ENCODE assay signal across 13 cellular contexts in the genomic region with DNA sequence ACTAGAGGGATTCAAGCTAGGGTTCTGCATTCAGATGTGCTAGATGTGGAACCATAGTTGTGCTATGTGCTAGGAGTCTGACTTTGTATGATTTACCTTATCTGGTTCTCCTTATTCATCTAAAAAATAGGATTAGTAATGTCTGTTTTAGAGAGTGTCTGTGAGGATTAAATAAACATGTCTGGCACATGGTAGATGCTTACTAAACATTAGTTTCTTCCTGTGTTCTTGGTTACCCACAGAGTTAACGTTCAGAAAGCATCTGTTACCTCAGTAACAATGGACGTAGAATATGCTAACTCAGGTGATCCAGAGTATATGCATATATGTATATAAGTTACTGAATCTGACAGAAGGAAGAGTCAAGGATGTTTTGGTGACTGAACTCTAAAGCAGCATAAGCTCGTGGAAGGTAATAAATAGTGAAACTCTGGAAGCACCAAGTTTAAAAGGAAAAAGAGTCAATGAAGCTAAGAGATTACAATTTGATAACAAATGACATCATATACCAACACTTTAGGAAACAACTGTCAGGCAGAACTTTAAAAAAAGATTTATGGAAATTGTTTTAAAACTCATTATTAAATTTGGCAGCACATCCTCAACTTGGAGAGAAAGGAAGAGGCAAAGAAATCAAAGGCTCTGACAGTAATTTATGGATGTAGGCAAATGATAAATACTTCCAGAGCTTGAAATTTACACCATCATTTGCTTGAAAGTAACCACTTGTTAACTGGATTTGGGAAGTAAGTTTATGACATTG.
DNase-seq lines count a peak whose midpoint lies in the region; ATAC-seq and TF ChIP-seq lines count a peak whose summit lies in the region.
"Had no signal": no experiment of that assay in that cellular context is flagged by ENCODE, and none has a peak within 500 bp of the region (broad histone marks: within the 10 kb centered on the region; RNA-seq: fewer than 3 reads in every experiment).

No MANE protein-coding gene starts in this region.

- peaks cover 33% of the 10 kb centered on the region for H3K4me1 Mint-ChIP-seq in activated T-helper 17 cell treated with anti-CD3 and anti-CD28 coated beads, Interleukin-2, amount 50 U/mL, for 72 hours

- TF ChIP-seq CTCF in left ventricle myocardium inferior (IDR thresholded peaks at IDR 0.05; ENCODE audit: borderline replicate concordance): no peak
- no peak for TF ChIP-seq CTCF in liver (IDR thresholded peaks at IDR 0.05; ENCODE audit: low read depth, low read length, missing input control)

- no peak for ATAC-seq in Right ventricle myocardium inferior
- ATAC-seq in activated T-helper 17 cell treated with anti-CD3 and anti-CD28 coated beads, Interleukin-2, amount 50 U/mL, for 72 hours (replicated peaks): peak; percentile 54
- no peak for ATAC-seq in HG03045 (IDR thresholded peaks at IDR 0.05; ENCODE audit: unreplicated experiment)
- no peak for ATAC-seq in GM18907 (IDR thresholded peaks at IDR 0.05; ENCODE audit: unreplicated experiment)

- no peak for TF ChIP-seq RAD21 in liver (IDR thresholded peaks at IDR 0.05)

- H3K36me3 ChIP-seq in left ventricle myocardium inferior (no peaks in the 10 kb centered on the region), liver (ENCODE audit: control insufficient read depth in 4 of 4, insufficient read depth in 3 of 4, low read depth in 1 of 4, low read length in 3 of 4) (no peaks in the 10 kb centered on the region)
- H3K36me3 ChIP-seq: brain microvascular endothelial cell had no signal

- intact Hi-C loops in left ventricle myocardium inferior (cut with micrococcal nuclease): no loop called here
- intact Hi-C loops in Right ventricle myocardium inferior (cut with DNase I): loop anchor here (2.0 kb wide), 1 partner anchor 126 kb away; the partner anchor contains the start of gene CCNY

- H3K9me3 ChIP-seq in left ventricle myocardium inferior (replicated peaks): no peaks in the 10 kb centered on the region
- no peaks in the 10 kb centered on the region for H3K9me3 ChIP-seq in liver (ENCODE audit: control insufficient read depth in 4 of 4, low read length in 3 of 4)

- H3K27me3 Mint-ChIP-seq in activated T-helper 17 cell treated with anti-CD3 and anti-CD28 coated beads, Interleukin-2, amount 50 U/mL, for 72 hours: no peaks in the 10 kb centered on the region
- H3K27me3 Mint-ChIP-seq: B cell had no signal

- no peak overlapping the region for H3K27ac Mint-ChIP-seq in activated T-helper 17 cell treated with anti-CD3 and anti-CD28 coated beads, Interleukin-2, amount 50 U/mL, for 72 hours

- H3K4me3 Mint-ChIP-seq in activated T-helper 17 cell treated with anti-CD3 and anti-CD28 coated beads, Interleukin-2, amount 50 U/mL, for 72 hours: peak overlapping the region; percentile 39
- H3K4me3 Mint-ChIP-seq: B cell had no signal

- H3K4me1 ChIP-seq in left ventricle myocardium inferior: peaks cover 100% of the 10 kb centered on the region
- peaks cover 14 to 65% (median 44%) of the 10 kb centered on the region in 4 donors for H3K4me1 ChIP-seq in liver (ENCODE audit: control insufficient read depth in 4 of 4, insufficient read depth in 4 of 4, low read length in 3 of 4)

- H3K4me3 ChIP-seq in left ventricle myocardium inferior: no peak overlapping the region
- H3K4me3 ChIP-seq in liver (ENCODE audit: low read depth in 1 of 3, low read length in 3 of 3): no peak overlapping the region

- H3K27ac ChIP-seq in left ventricle myocardium inferior (replicated peaks): peak overlapping the region; percentile 73
- H3K27ac ChIP-seq in liver (ENCODE audit: low read depth in 1 of 2, low read length in 2 of 2): peak overlapping the region; percentile 70 to 72
- H3K27ac ChIP-seq: brain microvascular endothelial cell had no signal

- DNase-seq in left ventricle myocardium inferior: no peak
- no peak for DNase-seq in Right ventricle myocardium inferior (ENCODE audit: missing footprints)
- DNase-seq in middle frontal gyrus (ENCODE audit: extremely low spot score, low spot score): no peak
- DNase-seq in mesenteric fat pad (ENCODE audit: low spot score): no peak
- DNase-seq: activated T-cell treated with anti-CD3 and anti-CD28 coated beads, Interleukin-2, amount 50 U/mL, for 1 hour; brain microvascular endothelial cell; islet precursor cell; stimulated activated CD4-positive, alpha-beta T cell treated with anti-CD3 and anti-CD28 coated beads, Interleukin-12 subunit alpha, Interleukin-12 subunit beta, amount 100 ng/mL, for 4 hours had no signal

- no peaks in the 10 kb centered on the region for H3K9me3 Mint-ChIP-seq in activated T-helper 17 cell treated with anti-CD3 and anti-CD28 coated beads, Interleukin-2, amount 50 U/mL, for 72 hours

- H3K9ac ChIP-seq in liver (ENCODE audit: low read depth in 1 of 2, low read length in 2 of 2): no peak overlapping the region

- 53% methylated on average over 3 of the region's 3 CpGs for WGBS in liver

- H3K27me3 ChIP-seq in left ventricle myocardium inferior (ENCODE audit: low read depth): no peaks in the 10 kb centered on the region
- no peaks in the 10 kb centered on the region for H3K27me3 ChIP-seq in liver (ENCODE audit: control insufficient read depth in 4 of 4, insufficient read depth in 4 of 4, low read length in 3 of 4)
- H3K27me3 ChIP-seq: brain microvascular endothelial cell had no signal

- H3K36me3 Mint-ChIP-seq in activated T-helper 17 cell treated with anti-CD3 and anti-CD28 coated beads, Interleukin-2, amount 50 U/mL, for 72 hours (ENCODE audit: low read depth): no peaks in the 10 kb centered on the region

TF ChIP-seq in liver, 16 proteins besides CTCF, POLR2A, EP300 and RAD21:
- TF ChIP-seq GABPA (IDR thresholded peaks at IDR 0.05 in 1 of 2, conservative IDR thresholded peaks at IDR 0.05 in 1 of 2) (no peak), MAX (IDR thresholded peaks at IDR 0.05) (no peak), EGR1 (IDR thresholded peaks at IDR 0.05; ENCODE audit: low read depth in 2 of 2) (no peak), HNF4G (IDR thresholded peaks at IDR 0.05) (no peak), FOXA2 (IDR thresholded peaks at IDR 0.05) (no peak), RXRA (IDR thresholded peaks at IDR 0.05) (no peak), JUND (IDR thresholded peaks at IDR 0.05) (no peak), NR2F2 (IDR thresholded peaks at IDR 0.05) (no peak), HNF4A (conservative IDR thresholded peaks at IDR 0.05) (no peak), REST (IDR thresholded peaks at IDR 0.05) (no peak), YY1 (IDR thresholded peaks at IDR 0.05) (no peak), ZBTB33 (IDR thresholded peaks at IDR 0.05) (no peak), SP1 (IDR thresholded peaks at IDR 0.05) (no peak), TAF1 (conservative IDR thresholded peaks at IDR 0.05) (no peak), FOXA1 (IDR thresholded peaks at IDR 0.05) (no peak)
- TF ChIP-seq, protein P1, sequence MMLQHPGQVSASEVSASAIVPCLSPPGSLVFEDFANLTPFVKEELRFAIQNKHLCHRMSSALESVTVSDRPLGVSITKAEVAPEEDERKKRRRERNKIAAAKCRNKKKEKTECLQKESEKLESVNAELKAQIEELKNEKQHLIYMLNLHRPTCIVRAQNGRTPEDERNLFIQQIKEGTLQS (IDR thresholded peaks at IDR 0.05): no peak
TF ChIP-seq in liver: peak in this region for 0.
